Comparison of ENCODE assay signal across 10 cellular contexts in the genomic region with DNA sequence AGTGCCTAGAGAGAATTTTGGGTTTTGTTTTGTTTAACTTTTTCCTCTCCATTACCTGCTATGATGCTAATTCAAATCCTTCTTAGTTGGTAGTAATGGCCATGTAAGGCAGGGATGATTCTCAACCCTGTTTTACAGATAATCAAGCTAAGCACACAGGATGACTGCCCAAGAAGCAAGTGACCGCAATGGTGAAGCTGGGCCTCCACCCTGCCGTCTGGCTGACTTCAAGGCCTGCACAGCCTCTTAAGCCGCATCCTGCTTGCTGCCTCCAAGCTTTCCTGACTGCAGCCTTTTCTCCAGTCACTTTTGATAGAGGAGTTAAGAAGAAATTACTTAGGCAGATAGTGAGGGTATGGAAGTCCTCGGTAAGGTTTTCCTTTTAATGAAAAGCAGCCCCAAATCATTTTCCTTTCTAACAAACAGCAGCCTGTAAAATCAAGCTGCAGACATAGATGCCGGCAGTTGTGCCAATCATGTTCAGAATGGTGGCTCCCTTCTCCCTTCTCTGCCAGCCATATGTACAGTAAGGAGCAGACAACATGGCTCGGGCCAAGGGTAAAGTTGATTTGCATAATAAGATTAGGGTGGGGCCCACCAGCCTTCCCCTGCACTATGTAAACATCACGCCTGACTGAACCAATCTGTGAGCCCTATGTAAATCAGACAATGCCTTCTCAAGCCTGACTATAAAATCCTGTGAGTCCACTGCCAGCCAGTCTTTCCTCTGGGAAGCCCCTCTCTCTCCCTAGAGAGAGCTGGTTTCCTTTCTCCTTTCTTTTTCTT. TPM values are rescaled to one million over a fixed set of nuclear protein-coding genes. Genes with fewer than 3 reads are reported as not detected.
DNase-seq lines count a peak whose midpoint lies in the region; ATAC-seq and TF ChIP-seq lines count a peak whose summit lies in the region.
"Had no signal": no experiment of that assay in that cellular context is flagged by ENCODE, and none has a peak within 500 bp of the region (broad histone marks: within the 10 kb centered on the region; RNA-seq: fewer than 3 reads in every experiment).

No MANE protein-coding gene starts in this region.

- BruUV-seq in PC-9 (replicated peaks; lab: Mats Ljungman, UMichigan), result no TSS peak

- no peak for TF ChIP-seq CTCF in PC-9 (conservative IDR thresholded peaks at IDR 0.05)

- H3K79me2 ChIP-seq in PC-9 (ENCODE audit: low read depth), result no peaks in the 10 kb centered on the region

- H3K36me3 ChIP-seq in PC-9 (ENCODE audit: low read depth), result no peaks in the 10 kb centered on the region

- no peaks in the 10 kb centered on the region for H3K27me3 ChIP-seq in PC-9 (ENCODE audit: insufficient read depth, low read depth)

- H3K4me1 ChIP-seq in PC-9 (replicated peaks; ENCODE audit: insufficient read depth), result peaks cover 8% of the 10 kb centered on the region; the same call in 1 of the 2 replicates

- H2AFZ ChIP-seq in PC-9, result no peak overlapping the region

- H4K20me1 ChIP-seq in PC-9 (ENCODE audit: insufficient read depth), result no peaks in the 10 kb centered on the region

- CTCF ChIA-PET in PC-9 (lab: Charles Lee), result no interaction called here

- no peak overlapping the region for H3K4me3 ChIP-seq in PC-9

- no peak overlapping the region for H3K27ac ChIP-seq in PC-9

- H3F3A ChIP-seq in PC-9 (ENCODE audit: insufficient read depth, low read depth), result no peaks in the 10 kb centered on the region; the same call in 1 of the 2 replicates

- H3K9me2 ChIP-seq in PC-9 (ENCODE audit: insufficient read depth), result no peaks in the 10 kb centered on the region

- ATAC-seq in HG02938 (IDR thresholded peaks at IDR 0.05; ENCODE audit: unreplicated experiment) (peak; percentile 44), HG02981 (IDR thresholded peaks at IDR 0.05; ENCODE audit: unreplicated experiment) (no peak), HG02759 (IDR thresholded peaks at IDR 0.05; ENCODE audit: unreplicated experiment) (no peak)
- ATAC-seq: naive thymus-derived CD4-positive, alpha-beta T cell had no signal

- intact Hi-C loops in PC-9 (cut with micrococcal nuclease; ENCODE audit: unreplicated experiment), result no loop called here

- 0 out of 2 replicates have a peak overlapping the region, but pooled peaks have one; percentile 20 for H3K4me2 ChIP-seq in PC-9

- DNase-seq in DMS 273 treated with DMSO at 0.1 percent for 48 hours (lab: John Stamatoyannopoulos, UW) (peak; percentile 79), PC-9 (no peak), glomerular visceral epithelial cell (ENCODE audit: extremely low spot score) (peak; percentile 41)
- no peak for DNase-seq in activated CD4-positive, alpha-beta T cell treated with anti-CD3 and anti-CD28 coated beads, Interleukin-2, amount 50 U/mL, for 48 hours
- no peak for DNase-seq in activated effector memory CD4-positive, alpha-beta T cell treated with anti-CD3 and anti-CD28 coated beads, Interleukin-2, amount 50 U/mL, for 16 hours
- DNase-seq: cerebellar nuclear complex; naive thymus-derived CD4-positive, alpha-beta T cell had no signal

- POLR2A ChIA-PET in PC-9 (lab: Charles Lee; ENCODE audit: unreplicated experiment), result no interaction called here

- H3K9me3 ChIP-seq in PC-9 (ENCODE audit: insufficient read depth, low read depth), result no peaks in the 10 kb centered on the region

RNA-seq across cellular contexts. Expression of gene CTBS, which starts 8.8 kb away (rescaled TPM):
- 17.5 and 20.2 TPM in 2 replicates for total RNA-seq in PC-9 (2021)

Comparison
In these comparisons a context has a peak if more than half of its experiments do, and no peak if none do; other contexts are left out.
1. DNase-seq: peak in DMS 273 treated with DMSO at 0.1 percent for 48 hours (single experiment) and glomerular visceral epithelial cell (single experiment); none in PC-9 (0 of 2), activated CD4-positive, alpha-beta T cell treated with anti-CD3 and anti-CD28 coated beads, Interleukin-2, amount 50 U/mL, for 48 hours (0 of 2) and activated effector memory CD4-positive, alpha-beta T cell treated with anti-CD3 and anti-CD28 coated beads, Interleukin-2, amount 50 U/mL, for 16 hours (single experiment).